In genomic region chr3:170043506-170043905, GRCh38 we compare ENCODE assay signal across 3 cellular contexts.
TF ChIP-seq lines count a peak whose summit lies in the region.

No MANE protein-coding gene starts in this region.

TF ChIP-seq in SK-N-SH, 30 proteins besides CTCF, POLR2A, EP300 and RAD21:
- TF ChIP-seq, protein P1, sequence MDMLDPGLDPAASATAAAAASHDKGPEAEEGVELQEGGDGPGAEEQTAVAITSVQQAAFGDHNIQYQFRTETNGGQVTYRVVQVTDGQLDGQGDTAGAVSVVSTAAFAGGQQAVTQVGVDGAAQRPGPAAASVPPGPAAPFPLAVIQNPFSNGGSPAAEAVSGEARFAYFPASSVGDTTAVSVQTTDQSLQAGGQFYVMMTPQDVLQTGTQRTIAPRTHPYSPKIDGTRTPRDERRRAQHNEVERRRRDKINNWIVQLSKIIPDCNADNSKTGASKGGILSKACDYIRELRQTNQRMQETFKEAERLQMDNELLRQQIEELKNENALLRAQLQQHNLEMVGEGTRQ (IDR thresholded peaks at IDR 0.05; ENCODE audit: borderline replicate concordance, low read depth, low read length) = no peak
- TF ChIP-seq NFIC (IDR thresholded peaks at IDR 0.05; ENCODE audit: borderline replicate concordance) (no peak), GATA2 (CRISPR knock-in tag; IDR thresholded peaks at IDR 0.05) (peak; percentile 74), FOXJ3 (CRISPR knock-in tag; IDR thresholded peaks at IDR 0.05) (no peak), SMC3 (IDR thresholded peaks at IDR 0.05; ENCODE audit: low read depth, low read length) (no peak), JUND (IDR thresholded peaks at IDR 0.05) (no peak), RCOR1 (IDR thresholded peaks at IDR 0.05; ENCODE audit: low read length) (peak; percentile 75; the same call in 1 of the 2 replicates), TCF12 (IDR thresholded peaks at IDR 0.05) (no peak)

TF ChIP-seq in SK-N-SH treated with all-trans-retinoic acid at 6 μM for 48 hours, 23 proteins besides CTCF, POLR2A, EP300 and RAD21 (continued from another document):
- TF ChIP-seq, protein P2, sequence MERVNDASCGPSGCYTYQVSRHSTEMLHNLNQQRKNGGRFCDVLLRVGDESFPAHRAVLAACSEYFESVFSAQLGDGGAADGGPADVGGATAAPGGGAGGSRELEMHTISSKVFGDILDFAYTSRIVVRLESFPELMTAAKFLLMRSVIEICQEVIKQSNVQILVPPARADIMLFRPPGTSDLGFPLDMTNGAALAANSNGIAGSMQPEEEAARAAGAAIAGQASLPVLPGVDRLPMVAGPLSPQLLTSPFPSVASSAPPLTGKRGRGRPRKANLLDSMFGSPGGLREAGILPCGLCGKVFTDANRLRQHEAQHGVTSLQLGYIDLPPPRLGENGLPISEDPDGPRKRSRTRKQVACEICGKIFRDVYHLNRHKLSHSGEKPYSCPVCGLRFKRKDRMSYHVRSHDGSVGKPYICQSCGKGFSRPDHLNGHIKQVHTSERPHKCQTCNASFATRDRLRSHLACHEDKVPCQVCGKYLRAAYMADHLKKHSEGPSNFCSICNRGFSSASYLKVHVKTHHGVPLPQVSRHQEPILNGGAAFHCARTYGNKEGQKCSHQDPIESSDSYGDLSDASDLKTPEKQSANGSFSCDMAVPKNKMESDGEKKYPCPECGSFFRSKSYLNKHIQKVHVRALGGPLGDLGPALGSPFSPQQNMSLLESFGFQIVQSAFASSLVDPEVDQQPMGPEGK (CRISPR knock-in tag; IDR thresholded peaks at IDR 0.05; ENCODE audit: borderline replicate concordance) = no peak
- TF ChIP-seq OSR1 (CRISPR knock-in tag; IDR thresholded peaks at IDR 0.05) (no peak), BACH2 (CRISPR knock-in tag; IDR thresholded peaks at IDR 0.05; ENCODE audit: borderline replicate concordance) (no peak), ZNF70 (CRISPR knock-in tag; IDR thresholded peaks at IDR 0.05) (no peak), ZNF8 (CRISPR knock-in tag; IDR thresholded peaks at IDR 0.05) (no peak), TCF4 (CRISPR knock-in tag; IDR thresholded peaks at IDR 0.05; ENCODE audit: borderline replicate concordance) (no peak), ZFP3 (CRISPR knock-in tag; IDR thresholded peaks at IDR 0.05) (no peak), TOX (CRISPR knock-in tag; IDR thresholded peaks at IDR 0.05; ENCODE audit: borderline replicate concordance) (no peak), CSDC2 (CRISPR knock-in tag; IDR thresholded peaks at IDR 0.05) (no peak), RARB (CRISPR knock-in tag; IDR thresholded peaks at IDR 0.05) (no peak), CREB5 (CRISPR knock-in tag; IDR thresholded peaks at IDR 0.05; ENCODE audit: low read depth) (no peak), GLIS3 (CRISPR knock-in tag; IDR thresholded peaks at IDR 0.05) (no peak)
- TF ChIP-seq, protein P3, sequence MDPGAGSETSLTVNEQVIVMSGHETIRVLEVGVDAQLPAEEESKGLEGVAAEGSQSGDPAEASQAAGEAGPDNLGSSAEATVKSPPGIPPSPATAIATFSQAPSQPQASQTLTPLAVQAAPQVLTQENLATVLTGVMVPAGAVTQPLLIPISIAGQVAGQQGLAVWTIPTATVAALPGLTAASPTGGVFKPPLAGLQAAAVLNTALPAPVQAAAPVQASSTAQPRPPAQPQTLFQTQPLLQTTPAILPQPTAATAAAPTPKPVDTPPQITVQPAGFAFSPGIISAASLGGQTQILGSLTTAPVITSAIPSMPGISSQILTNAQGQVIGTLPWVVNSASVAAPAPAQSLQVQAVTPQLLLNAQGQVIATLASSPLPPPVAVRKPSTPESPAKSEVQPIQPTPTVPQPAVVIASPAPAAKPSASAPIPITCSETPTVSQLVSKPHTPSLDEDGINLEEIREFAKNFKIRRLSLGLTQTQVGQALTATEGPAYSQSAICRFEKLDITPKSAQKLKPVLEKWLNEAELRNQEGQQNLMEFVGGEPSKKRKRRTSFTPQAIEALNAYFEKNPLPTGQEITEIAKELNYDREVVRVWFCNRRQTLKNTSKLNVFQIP (CRISPR knock-in tag; IDR thresholded peaks at IDR 0.05; ENCODE audit: borderline replicate concordance, low read depth) = no peak
- TF ChIP-seq, protein P4, sequence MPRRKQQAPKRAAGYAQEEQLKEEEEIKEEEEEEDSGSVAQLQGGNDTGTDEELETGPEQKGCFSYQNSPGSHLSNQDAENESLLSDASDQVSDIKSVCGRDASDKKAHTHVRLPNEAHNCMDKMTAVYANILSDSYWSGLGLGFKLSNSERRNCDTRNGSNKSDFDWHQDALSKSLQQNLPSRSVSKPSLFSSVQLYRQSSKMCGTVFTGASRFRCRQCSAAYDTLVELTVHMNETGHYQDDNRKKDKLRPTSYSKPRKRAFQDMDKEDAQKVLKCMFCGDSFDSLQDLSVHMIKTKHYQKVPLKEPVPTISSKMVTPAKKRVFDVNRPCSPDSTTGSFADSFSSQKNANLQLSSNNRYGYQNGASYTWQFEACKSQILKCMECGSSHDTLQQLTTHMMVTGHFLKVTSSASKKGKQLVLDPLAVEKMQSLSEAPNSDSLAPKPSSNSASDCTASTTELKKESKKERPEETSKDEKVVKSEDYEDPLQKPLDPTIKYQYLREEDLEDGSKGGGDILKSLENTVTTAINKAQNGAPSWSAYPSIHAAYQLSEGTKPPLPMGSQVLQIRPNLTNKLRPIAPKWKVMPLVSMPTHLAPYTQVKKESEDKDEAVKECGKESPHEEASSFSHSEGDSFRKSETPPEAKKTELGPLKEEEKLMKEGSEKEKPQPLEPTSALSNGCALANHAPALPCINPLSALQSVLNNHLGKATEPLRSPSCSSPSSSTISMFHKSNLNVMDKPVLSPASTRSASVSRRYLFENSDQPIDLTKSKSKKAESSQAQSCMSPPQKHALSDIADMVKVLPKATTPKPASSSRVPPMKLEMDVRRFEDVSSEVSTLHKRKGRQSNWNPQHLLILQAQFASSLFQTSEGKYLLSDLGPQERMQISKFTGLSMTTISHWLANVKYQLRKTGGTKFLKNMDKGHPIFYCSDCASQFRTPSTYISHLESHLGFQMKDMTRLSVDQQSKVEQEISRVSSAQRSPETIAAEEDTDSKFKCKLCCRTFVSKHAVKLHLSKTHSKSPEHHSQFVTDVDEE (CRISPR knock-in tag; IDR thresholded peaks at IDR 0.05) = no peak

TF ChIP-seq in K562, 482 proteins besides CTCF, POLR2A, EP300 and RAD21 (continued from another document):
- no peak for TF ChIP-seq CLOCK (CRISPR knock-in tag; IDR thresholded peaks at IDR 0.05; ENCODE audit: borderline replicate concordance)
- no peak for TF ChIP-seq ZZZ3 (IDR thresholded peaks at IDR 0.05)
- TF ChIP-seq, protein P5, sequence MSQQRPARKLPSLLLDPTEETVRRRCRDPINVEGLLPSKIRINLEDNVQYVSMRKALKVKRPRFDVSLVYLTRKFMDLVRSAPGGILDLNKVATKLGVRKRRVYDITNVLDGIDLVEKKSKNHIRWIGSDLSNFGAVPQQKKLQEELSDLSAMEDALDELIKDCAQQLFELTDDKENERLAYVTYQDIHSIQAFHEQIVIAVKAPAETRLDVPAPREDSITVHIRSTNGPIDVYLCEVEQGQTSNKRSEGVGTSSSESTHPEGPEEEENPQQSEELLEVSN (IDR thresholded peaks at IDR 0.05; ENCODE audit: borderline replicate concordance in 1 of 2, extremely low read depth in 1 of 2, insufficient read depth in 1 of 2, insufficient read length in 1 of 2, low read depth in 1 of 2, low read length in 1 of 2, poor library complexity in 1 of 2, severe bottlenecking in 1 of 2) = no peak
- TF ChIP-seq HNRNPK (IDR thresholded peaks at IDR 0.05; ENCODE audit: low read depth, low read length, poor library complexity, severe bottlenecking) = no peak
- TF ChIP-seq TFE3 (CRISPR knock-in tag; IDR thresholded peaks at IDR 0.05) = no peak
- TF ChIP-seq NR4A1 (CRISPR knock-in tag; IDR thresholded peaks at IDR 0.05) = no peak
- no peak for TF ChIP-seq NR4A1 (tag; IDR thresholded peaks at IDR 0.05)
